Comparison of ENCODE assay signal across 18 cellular contexts in genomic region chr22:37075822-37076433, GRCh38. TPM values are rescaled to one million over a fixed set of nuclear protein-coding genes. Genes with fewer than 3 reads are reported as not detected.
DNase-seq lines count a peak whose midpoint lies in the region; ATAC-seq and FAIRE-seq lines count a peak whose summit lies in the region.
"Had no signal": no experiment of that assay in that cellular context is flagged by ENCODE, and none has a peak within 500 bp of the region (broad histone marks: within the 10 kb centered on the region; RNA-seq: fewer than 3 reads in every experiment).

No MANE protein-coding gene starts in this region.

- CTCF ChIA-PET in activated CD8-positive, alpha-beta memory T cell treated with anti-CD3 and anti-CD28 coated beads, Interleukin-2, amount 10 ng/mL, durations not matched to agents 7 days and 5 days (lab: Charles Lee) = interaction anchor here (0.8 to 3.3 kb wide), 13 partner anchors 8 to 185 kb away, joined by 3 to 26 read pairs (median 5); no protein-coding TSS in a partner anchor

- peak; percentile 52 for FAIRE-seq in urothelium cell line (lab: Jason Lieb, UNC)
- FAIRE-seq: GM12878, GM18507, H1 had no signal

- peaks cover 50% of the 10 kb centered on the region for H3K4me1 Mint-ChIP-seq in activated CD8-positive, alpha-beta memory T cell treated with anti-CD3 and anti-CD28 coated beads, Interleukin-2, amount 10 ng/mL, durations not matched to agents 7 days and 5 days
- peaks cover 33% of the 10 kb centered on the region for H3K4me1 Mint-ChIP-seq in stimulated activated naive CD8-positive, alpha-beta T cell treated with anti-CD3 and anti-CD28 coated beads, Interleukin-15, Interleukin-2, amounts not matched to agents 100 ng/mL and 50 ng/mL, for 24 hours (ENCODE audit: low read depth)
- peaks cover 27% of the 10 kb centered on the region for H3K4me1 Mint-ChIP-seq in activated T-helper 17 cell treated with anti-CD3 and anti-CD28 coated beads, Interleukin-2, amount 50 U/mL, for 72 hours

- H3K36me3 Mint-ChIP-seq in activated CD8-positive, alpha-beta memory T cell treated with anti-CD3 and anti-CD28 coated beads, Interleukin-2, amount 10 ng/mL, durations not matched to agents 7 days and 5 days = no peaks in the 10 kb centered on the region
- no peaks in the 10 kb centered on the region for H3K36me3 Mint-ChIP-seq in stimulated activated naive CD8-positive, alpha-beta T cell treated with anti-CD3 and anti-CD28 coated beads, Interleukin-15, Interleukin-2, amounts not matched to agents 100 ng/mL and 50 ng/mL, for 24 hours (ENCODE audit: low read depth)
- H3K36me3 Mint-ChIP-seq in activated T-helper 17 cell treated with anti-CD3 and anti-CD28 coated beads, Interleukin-2, amount 50 U/mL, for 72 hours (ENCODE audit: low read depth) = no peaks in the 10 kb centered on the region
- H3K36me3 Mint-ChIP-seq: CD4-positive, CD25-positive, alpha-beta regulatory T cell had no signal

- no peaks in the 10 kb centered on the region for H3K27me3 Mint-ChIP-seq in activated CD8-positive, alpha-beta memory T cell treated with anti-CD3 and anti-CD28 coated beads, Interleukin-2, amount 10 ng/mL, durations not matched to agents 7 days and 5 days
- H3K27me3 Mint-ChIP-seq in stimulated activated naive CD8-positive, alpha-beta T cell treated with anti-CD3 and anti-CD28 coated beads, Interleukin-15, Interleukin-2, amounts not matched to agents 100 ng/mL and 50 ng/mL, for 24 hours = peaks cover 14% of the 10 kb centered on the region
- H3K27me3 Mint-ChIP-seq in activated T-helper 17 cell treated with anti-CD3 and anti-CD28 coated beads, Interleukin-2, amount 50 U/mL, for 72 hours = no peaks in the 10 kb centered on the region

- no peak overlapping the region for H3K4me3 Mint-ChIP-seq in activated CD8-positive, alpha-beta memory T cell treated with anti-CD3 and anti-CD28 coated beads, Interleukin-2, amount 10 ng/mL, durations not matched to agents 7 days and 5 days
- H3K4me3 Mint-ChIP-seq in stimulated activated naive CD8-positive, alpha-beta T cell treated with anti-CD3 and anti-CD28 coated beads, Interleukin-15, Interleukin-2, amounts not matched to agents 100 ng/mL and 50 ng/mL, for 24 hours = no peak overlapping the region
- peak overlapping the region; percentile 11 for H3K4me3 Mint-ChIP-seq in activated T-helper 17 cell treated with anti-CD3 and anti-CD28 coated beads, Interleukin-2, amount 50 U/mL, for 72 hours
- H3K4me3 Mint-ChIP-seq: HFFc6 had no signal

- no peaks in the 10 kb centered on the region for H3K9me3 Mint-ChIP-seq in activated CD8-positive, alpha-beta memory T cell treated with anti-CD3 and anti-CD28 coated beads, Interleukin-2, amount 10 ng/mL, durations not matched to agents 7 days and 5 days (ENCODE audit: low read depth)
- no peaks in the 10 kb centered on the region for H3K9me3 Mint-ChIP-seq in stimulated activated naive CD8-positive, alpha-beta T cell treated with anti-CD3 and anti-CD28 coated beads, Interleukin-15, Interleukin-2, amounts not matched to agents 100 ng/mL and 50 ng/mL, for 24 hours
- no peaks in the 10 kb centered on the region for H3K9me3 Mint-ChIP-seq in activated T-helper 17 cell treated with anti-CD3 and anti-CD28 coated beads, Interleukin-2, amount 50 U/mL, for 72 hours
- H3K9me3 Mint-ChIP-seq: HFFc6 had no signal

- ATAC-seq in activated CD8-positive, alpha-beta memory T cell treated with anti-CD3 and anti-CD28 coated beads, Interleukin-2, amount 10 ng/mL, durations not matched to agents 7 days and 5 days = no peak
- ATAC-seq in stimulated activated naive CD8-positive, alpha-beta T cell treated with anti-CD3 and anti-CD28 coated beads, Interleukin-15, Interleukin-2, amounts not matched to agents 100 U/mL and 50 U/mL, for 24 hours = no peak
- ATAC-seq in activated T-helper 17 cell treated with anti-CD3 and anti-CD28 coated beads, Interleukin-2, amount 50 U/mL, for 72 hours (replicated peaks) = no peak
- ATAC-seq in GM21381 (IDR thresholded peaks at IDR 0.05; ENCODE audit: unreplicated experiment) (no peak), GM21619 (IDR thresholded peaks at IDR 0.05; ENCODE audit: unreplicated experiment) (no peak)

- no peak for DNase-seq in activated CD8-positive, alpha-beta memory T cell treated with anti-CD3 and anti-CD28 coated beads, Interleukin-2, amount 10 ng/mL, durations not matched to agents 7 days and 5 days
- no peak for DNase-seq in activated CD8-positive, alpha-beta memory T cell treated with anti-CD3 and anti-CD28 coated beads for 24 hours
- no peak for DNase-seq in stimulated activated naive CD8-positive, alpha-beta T cell treated with anti-CD3 and anti-CD28 coated beads, Interleukin-15, Interleukin-2, amounts not matched to agents 100 U/mL and 50 U/mL, for 24 hours
- DNase-seq in urothelium cell line (ENCODE audit: low spot score) = no peak
- DNase-seq: ACHN; CD4-positive, CD25-positive, alpha-beta regulatory T cell; DMS79; HFFc6; IMR-90 had no signal

- H3K27ac Mint-ChIP-seq in activated CD8-positive, alpha-beta memory T cell treated with anti-CD3 and anti-CD28 coated beads, Interleukin-2, amount 10 ng/mL, durations not matched to agents 7 days and 5 days = peak overlapping the region; percentile 27
- peak overlapping the region; percentile 41 for H3K27ac Mint-ChIP-seq in stimulated activated naive CD8-positive, alpha-beta T cell treated with anti-CD3 and anti-CD28 coated beads, Interleukin-15, Interleukin-2, amounts not matched to agents 100 ng/mL and 50 ng/mL, for 24 hours
- H3K27ac Mint-ChIP-seq in activated T-helper 17 cell treated with anti-CD3 and anti-CD28 coated beads, Interleukin-2, amount 50 U/mL, for 72 hours = no peak overlapping the region
- H3K27ac Mint-ChIP-seq: HFFc6 had no signal

RNA-seq across cellular contexts. Expression of gene KCTD17, which starts 24.4 kb away (rescaled TPM):
- 10 to 100 TPM; 47.7 to 53.4 TPM for total RNA-seq in activated CD8-positive, alpha-beta memory T cell treated with anti-CD3 and anti-CD28 coated beads, Interleukin-2, amount 10 ng/mL, durations not matched to agents 7 days and 5 days
- 10 to 100 TPM; 39.4 to 41.9 TPM for total RNA-seq in activated T-helper 17 cell treated with anti-CD3 and anti-CD28 coated beads, Interleukin-2, amount 50 U/mL, for 72 hours

RNA-seq across cellular contexts. Expression of gene TMPRSS6, which starts 33.6 kb away (rescaled TPM):
- total RNA-seq in activated CD8-positive, alpha-beta memory T cell treated with anti-CD3 and anti-CD28 coated beads, Interleukin-2, amount 10 ng/mL, durations not matched to agents 7 days and 5 days = 1 to 10 TPM; 1.3 to 3.3 TPM
- total RNA-seq in activated T-helper 17 cell treated with anti-CD3 and anti-CD28 coated beads, Interleukin-2, amount 50 U/mL, for 72 hours = 100 to 1,000 TPM in 1 of 2 donors, 10 to 100 TPM in 1; 86.6 to 343 TPM
- total RNA-seq: A172, G401, H1, HFFc6, IMR-90 had no signal

RNA-seq across cellular contexts. Expression of gene MPST, which starts 56.4 kb away (rescaled TPM):
- total RNA-seq in activated CD8-positive, alpha-beta memory T cell treated with anti-CD3 and anti-CD28 coated beads, Interleukin-2, amount 10 ng/mL, durations not matched to agents 7 days and 5 days = 10 to 100 TPM; 42.3 to 61.0 TPM
- 10 to 100 TPM; 22.7 to 41.6 TPM for total RNA-seq in activated T-helper 17 cell treated with anti-CD3 and anti-CD28 coated beads, Interleukin-2, amount 50 U/mL, for 72 hours

RNA-seq across cellular contexts. Expression of gene TST, which starts 56.7 kb away (rescaled TPM):
- total RNA-seq in activated CD8-positive, alpha-beta memory T cell treated with anti-CD3 and anti-CD28 coated beads, Interleukin-2, amount 10 ng/mL, durations not matched to agents 7 days and 5 days = 10 to 100 TPM; 11.2 to 29.3 TPM
- total RNA-seq in activated T-helper 17 cell treated with anti-CD3 and anti-CD28 coated beads, Interleukin-2, amount 50 U/mL, for 72 hours = 10 to 100 TPM in 1 of 2 donors, 1 to 10 TPM in 1; 8.2 to 14.5 TPM
- total RNA-seq: CD4-positive, CD25-positive, alpha-beta regulatory T cell had no signal

Comparison
In these comparisons a context has a peak if more than half of its experiments do, and no peak if none do; other contexts are left out.
1. RNA of gene TMPRSS6, which starts 33.6 kb away (total RNA-seq): 86.6 to 343 TPM in activated T-helper 17 cell treated with anti-CD3 and anti-CD28 coated beads, Interleukin-2, amount 50 U/mL, for 72 hours; 1.3 to 3.3 TPM in activated CD8-positive, alpha-beta memory T cell treated with anti-CD3 and anti-CD28 coated beads, Interleukin-2, amount 10 ng/mL, durations not matched to agents 7 days and 5 days; every median in the first group is over 10 times any median in the second.